ENCODE assay signal across 21 cellular contexts in the genomic region with DNA sequence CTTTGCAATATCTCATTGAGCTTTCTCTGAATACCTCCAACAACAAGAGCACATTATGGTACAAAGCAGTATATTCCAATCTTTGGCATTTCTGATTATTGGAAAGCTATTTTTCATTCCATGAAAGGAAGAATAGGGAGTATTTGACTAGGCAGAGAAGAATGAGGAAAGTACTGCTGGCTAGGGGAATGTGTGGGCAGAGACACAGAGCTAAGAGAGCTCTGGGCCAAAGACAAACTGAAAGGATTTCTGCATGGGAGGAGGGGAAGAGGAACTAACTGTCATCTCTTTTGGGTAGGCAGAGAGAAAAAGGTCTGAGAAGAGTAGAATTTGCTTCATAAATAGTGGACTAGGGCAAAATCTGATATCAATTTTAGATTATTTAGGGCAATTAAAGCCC.
DNase-seq lines count a peak whose midpoint lies in the region; ATAC-seq, FAIRE-seq and TF ChIP-seq lines count a peak whose summit lies in the region.
"Had no signal": no experiment of that assay in that cellular context is flagged by ENCODE, and none has a peak within 500 bp of the region (broad histone marks: within the 10 kb centered on the region; RNA-seq: fewer than 3 reads in every experiment).

No MANE protein-coding gene starts in this region.

- no peaks in the 10 kb centered on the region for H3K27me3 ChIP-seq in pancreas
- H3K27me3 ChIP-seq: foreskin keratinocyte, SJSA1 had no signal

- no peaks in the 10 kb centered on the region for H3K9me3 ChIP-seq in pancreas
- H3K9me3 ChIP-seq: SJSA1 had no signal

- ATAC-seq in pancreas (peak in 3 of 4 donors; percentile 70 to 78 (median 70)), GM18873 (IDR thresholded peaks at IDR 0.05; ENCODE audit: low FRiP score, unreplicated experiment) (no peak)
- ATAC-seq in stimulated activated effector memory CD8-positive, alpha-beta T cell treated with anti-CD3 and anti-CD28 coated beads, Interleukin-12 subunit alpha, Interleukin-12 subunit beta, amount 100 ng/mL, for 72 hours = no peak
- ATAC-seq: activated CD4-positive, CD25-positive, alpha-beta regulatory T cell treated with anti-CD3 and anti-CD28 coated beads, Interleukin-2, amount 50 U/mL, for 24 hours; activated CD8-positive, alpha-beta memory T cell treated with anti-CD3 and anti-CD28 coated beads, Interleukin-2, amount 10 ng/mL, durations not matched to agents 7 days and 5 days; activated naive CD8-positive, alpha-beta T cell treated with anti-CD3 and anti-CD28 coated beads, Interleukin-2, amount 50 U/mL, for 24 hours; foreskin keratinocyte; GM12878 had no signal

- no peak overlapping the region for H3K27ac Mint-ChIP-seq in CD14-positive monocyte
- no peak overlapping the region for H3K27ac Mint-ChIP-seq in stimulated activated effector memory CD8-positive, alpha-beta T cell treated with anti-CD3 and anti-CD28 coated beads, Interleukin-12 subunit alpha, Interleukin-12 subunit beta, amount 100 ng/mL, for 72 hours
- H3K27ac Mint-ChIP-seq: activated CD8-positive, alpha-beta memory T cell treated with anti-CD3 and anti-CD28 coated beads, Interleukin-2, amount 10 ng/mL, durations not matched to agents 7 days and 5 days; activated naive CD8-positive, alpha-beta T cell treated with anti-CD3 and anti-CD28 coated beads, Interleukin-2, amount 50 U/mL, for 24 hours; activated T-helper 2 cell treated with anti-CD3 and anti-CD28 coated beads, Interferon-gamma antibody, Interleukin-2, Interleukin-4, amounts not matched to agents 10 μg/mL and 5 μg/mL and 100 μg/mL, durations not matched to agents 14 hours and 24 hours and 36 hours; memory B cell had no signal

- peak; percentile 32 for DNase-seq in Ammon's horn (ENCODE audit: low spot score)
- DNase-seq in NCI-H69 (lab: John Stamatoyannopoulos, UW) = peak; percentile 2
- peak; percentile 49 for DNase-seq in fibroblast of pulmonary artery (ENCODE audit: low read depth)
- no peak for DNase-seq in pancreas
- no peak for DNase-seq in NCI-H1048 (lab: John Stamatoyannopoulos, UW)
- DNase-seq in CD14-positive monocyte (ENCODE audit: low spot score) = no peak
- DNase-seq in stimulated activated effector memory CD8-positive, alpha-beta T cell treated with anti-CD3 and anti-CD28 coated beads, Interleukin-12 subunit alpha, Interleukin-12 subunit beta, amount 100 ng/mL, for 72 hours (ENCODE audit: low spot score in 2 of 2) = no peak
- DNase-seq: activated CD8-positive, alpha-beta memory T cell treated with anti-CD3 and anti-CD28 coated beads, Interleukin-2, amount 10 ng/mL, durations not matched to agents 7 days and 5 days; activated naive CD8-positive, alpha-beta T cell treated with anti-CD3 and anti-CD28 coated beads, Interleukin-2, amount 50 U/mL, for 24 hours; IMR-90; NCI-H2029; NCI-H524; retina had no signal

- intact Hi-C loops in pancreas (cut with DNase I) (no loop called here), CD14-positive monocyte (cut with micrococcal nuclease) (no loop called here)

- H3K36me3 Mint-ChIP-seq in CD14-positive monocyte = no peaks in the 10 kb centered on the region
- H3K36me3 Mint-ChIP-seq in stimulated activated effector memory CD8-positive, alpha-beta T cell treated with anti-CD3 and anti-CD28 coated beads, Interleukin-12 subunit alpha, Interleukin-12 subunit beta, amount 100 ng/mL, for 72 hours = no peaks in the 10 kb centered on the region
- H3K36me3 Mint-ChIP-seq: activated CD8-positive, alpha-beta memory T cell treated with anti-CD3 and anti-CD28 coated beads, Interleukin-2, amount 10 ng/mL, durations not matched to agents 7 days and 5 days; memory B cell had no signal

- H3K27me3 Mint-ChIP-seq in CD14-positive monocyte (ENCODE audit: low read depth in 3 of 3) = peaks cover 0 to 3% (median 0%) of the 10 kb centered on the region in 3 donors
- H3K27me3 Mint-ChIP-seq: activated CD8-positive, alpha-beta memory T cell treated with anti-CD3 and anti-CD28 coated beads, Interleukin-2, amount 10 ng/mL, durations not matched to agents 7 days and 5 days; activated naive CD8-positive, alpha-beta T cell treated with anti-CD3 and anti-CD28 coated beads, Interleukin-2, amount 50 U/mL, for 24 hours; memory B cell had no signal

- no peak for FAIRE-seq in pancreas (lab: Jason Lieb, UNC)
- FAIRE-seq: G401.6, GM12878 had no signal

- H3K9me3 Mint-ChIP-seq in CD14-positive monocyte = peaks cover 0 to 4% (median 0%) of the 10 kb centered on the region in 7 donors
- no peaks in the 10 kb centered on the region for H3K9me3 Mint-ChIP-seq in stimulated activated effector memory CD8-positive, alpha-beta T cell treated with anti-CD3 and anti-CD28 coated beads, Interleukin-12 subunit alpha, Interleukin-12 subunit beta, amount 100 ng/mL, for 72 hours
- H3K9me3 Mint-ChIP-seq: activated T-helper 2 cell treated with anti-CD3 and anti-CD28 coated beads, Interferon-gamma antibody, Interleukin-2, Interleukin-4, amounts not matched to agents 10 μg/mL and 5 μg/mL and 100 μg/mL, durations not matched to agents 14 hours and 24 hours and 36 hours; memory B cell had no signal

- peak overlapping the region in 1 of 4 donors; percentile 9 for H3K27ac ChIP-seq in pancreas
- H3K27ac ChIP-seq: foreskin keratinocyte, SJSA1 had no signal

- H3K4me3 ChIP-seq in fibroblast of pulmonary artery (replicated peaks; ENCODE audit: low read depth, low read length) = no peak overlapping the region
- H3K4me3 ChIP-seq in pancreas = no peak overlapping the region
- H3K4me3 ChIP-seq: GM12878, SJSA1 had no signal

- peaks cover 0 to 10% (median 5%) of the 10 kb centered on the region in 3 donors for H3K4me1 ChIP-seq in pancreas
- H3K4me1 ChIP-seq: foreskin keratinocyte, SJSA1 had no signal

- no peaks in the 10 kb centered on the region for H3K36me3 ChIP-seq in pancreas
- H3K36me3 ChIP-seq: SJSA1 had no signal

- H3K4me1 Mint-ChIP-seq in CD14-positive monocyte = no peaks in the 10 kb centered on the region
- no peaks in the 10 kb centered on the region for H3K4me1 Mint-ChIP-seq in stimulated activated effector memory CD8-positive, alpha-beta T cell treated with anti-CD3 and anti-CD28 coated beads, Interleukin-12 subunit alpha, Interleukin-12 subunit beta, amount 100 ng/mL, for 72 hours
- H3K4me1 Mint-ChIP-seq: activated CD8-positive, alpha-beta memory T cell treated with anti-CD3 and anti-CD28 coated beads, Interleukin-2, amount 10 ng/mL, durations not matched to agents 7 days and 5 days; activated naive CD8-positive, alpha-beta T cell treated with anti-CD3 and anti-CD28 coated beads, Interleukin-2, amount 50 U/mL, for 24 hours; memory B cell had no signal

- no peak for TF ChIP-seq CTCF in fibroblast of pulmonary artery (IDR thresholded peaks at IDR 0.05; ENCODE audit: low read length, missing control alignments)
- no peak for TF ChIP-seq CTCF in pancreas (IDR thresholded peaks at IDR 0.05)
- no peak for TF ChIP-seq CTCF in CD14-positive monocyte (IDR thresholded peaks at IDR 0.05)

- no peak overlapping the region for H3K4me3 Mint-ChIP-seq in CD14-positive monocyte
- H3K4me3 Mint-ChIP-seq in stimulated activated effector memory CD8-positive, alpha-beta T cell treated with anti-CD3 and anti-CD28 coated beads, Interleukin-12 subunit alpha, Interleukin-12 subunit beta, amount 100 ng/mL, for 72 hours = no peak overlapping the region
- H3K4me3 Mint-ChIP-seq: activated CD8-positive, alpha-beta memory T cell treated with anti-CD3 and anti-CD28 coated beads, Interleukin-2, amount 10 ng/mL, durations not matched to agents 7 days and 5 days; activated naive CD8-positive, alpha-beta T cell treated with anti-CD3 and anti-CD28 coated beads, Interleukin-2, amount 50 U/mL, for 24 hours; memory B cell had no signal

Comparison
In these comparisons a context has a peak if more than half of its experiments do, and no peak if none do; other contexts are left out.
1. DNase-seq: peak in Ammon's horn (single experiment), NCI-H69 (single experiment) and fibroblast of pulmonary artery (single experiment); none in pancreas (0 of 6), NCI-H1048 (single experiment), CD14-positive monocyte (single experiment) and stimulated activated effector memory CD8-positive, alpha-beta T cell treated with anti-CD3 and anti-CD28 coated beads, Interleukin-12 subunit alpha, Interleukin-12 subunit beta, amount 100 ng/mL, for 72 hours (0 of 2).
2. ATAC-seq: peak in pancreas (3 of 4); none in stimulated activated effector memory CD8-positive, alpha-beta T cell treated with anti-CD3 and anti-CD28 coated beads, Interleukin-12 subunit alpha, Interleukin-12 subunit beta, amount 100 ng/mL, for 72 hours (single experiment) and GM18873 (single experiment).